In the genomic region with DNA sequence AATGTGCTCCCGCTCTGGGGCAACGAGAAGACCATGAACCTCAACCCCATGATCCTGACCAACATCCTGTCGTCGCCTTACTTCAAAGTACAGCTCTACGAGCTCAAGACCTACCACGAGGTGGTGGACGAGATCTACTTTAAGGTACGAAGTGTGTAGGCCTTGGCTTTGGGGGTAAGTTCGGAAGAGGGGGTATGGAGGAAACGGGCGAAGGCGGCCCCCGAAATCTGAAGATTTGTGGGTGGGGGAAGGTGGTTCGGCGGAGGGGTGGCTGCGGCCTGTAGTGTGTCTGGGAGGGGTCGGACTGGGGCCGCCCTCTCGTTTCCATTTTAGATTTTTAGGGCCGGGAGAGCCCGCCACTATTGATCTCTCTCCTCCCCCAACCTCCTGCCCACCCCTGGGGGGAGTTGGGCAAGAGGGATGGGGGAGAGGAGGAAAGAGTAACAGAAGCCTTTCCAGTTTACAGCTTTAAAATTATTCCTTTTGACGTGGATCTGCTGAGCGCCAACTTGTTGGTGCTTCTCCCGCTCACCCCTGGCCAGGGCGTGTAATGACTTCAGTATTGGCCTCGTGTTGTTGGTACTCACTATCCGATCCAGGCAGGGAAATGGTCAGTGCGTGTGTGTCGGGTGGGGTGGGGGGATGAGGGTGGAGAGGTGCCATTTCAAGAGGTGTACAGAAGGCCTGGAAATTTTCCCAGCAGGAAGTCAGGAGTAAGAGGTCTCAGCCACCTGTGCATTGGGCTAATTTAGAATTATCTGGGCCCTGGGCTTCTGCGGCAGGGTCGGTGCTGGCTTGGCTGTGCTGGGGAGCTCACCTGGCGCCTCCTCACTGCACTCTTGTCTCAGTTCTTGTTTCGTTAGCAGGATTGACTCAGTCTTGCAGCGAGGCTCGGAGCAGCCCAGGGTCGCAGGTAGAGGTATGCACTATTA, we compare ENCODE assay signal across 8 cellular contexts. TPM values are rescaled to one million over a fixed set of nuclear protein-coding genes. Genes with fewer than 3 reads are reported as not detected.
DNase-seq lines count a peak whose midpoint lies in the region; ATAC-seq lines count a peak whose summit lies in the region.

No MANE protein-coding gene starts in this region.

- POLR2A ChIA-PET in activated CD4-positive, alpha-beta T cell treated with anti-CD3 and anti-CD28 coated beads for 36 hours (lab: Charles Lee), result interaction anchor here (0.8 to 2.7 kb wide), 8 partner anchors 11 to 349 kb away, joined by 3 to 40 read pairs (median 4); partner anchors contain the start of genes HENMT1, STXBP3 and WDR47

- intact Hi-C loops in activated CD4-positive, alpha-beta T cell treated with anti-CD3 and anti-CD28 coated beads for 36 hours (cut with DNase I, micrococcal nuclease), result loop anchor here (1.0 to 10.0 kb wide), 21 partner anchors 11 to 1646 kb away; partner anchors contain the start of genes CLCC1 (in 2 of the 2), EEIG2 (in 2 of the 2), HENMT1 (in 2 of the 2) and STXBP3 (in 2 of the 2)

- no peaks in the 10 kb centered on the region for H3K9me3 Mint-ChIP-seq in activated CD4-positive, alpha-beta T cell treated with anti-CD3 and anti-CD28 coated beads for 36 hours (ENCODE audit: low read depth)

- peak overlapping the region; percentile 93 for H3K4me3 Mint-ChIP-seq in activated CD4-positive, alpha-beta T cell treated with anti-CD3 and anti-CD28 coated beads for 36 hours

- CTCF ChIA-PET in activated CD4-positive, alpha-beta T cell treated with anti-CD3 and anti-CD28 coated beads for 36 hours (lab: Charles Lee), result interaction anchor here (0.6 to 2.7 kb wide), 21 partner anchors 9 to 867 kb away, joined by 3 to 11 read pairs (median 4); partner anchors contain the start of genes EEIG2 and HENMT1

- H3K4me1 Mint-ChIP-seq in activated CD4-positive, alpha-beta T cell treated with anti-CD3 and anti-CD28 coated beads for 36 hours, result peaks cover 45% of the 10 kb centered on the region

- peak; percentile 80 for DNase-seq in activated CD4-positive, alpha-beta T cell treated with anti-CD3 and anti-CD28 coated beads for 36 hours
- no peak for DNase-seq in activated CD4-positive, alpha-beta T cell treated with anti-CD3 and anti-CD28 coated beads for 1 hour
- DNase-seq in NCI-H2107 treated with DMSO at 0.1 percent for 48 hours (lab: John Stamatoyannopoulos, UW; ENCODE audit: unreplicated experiment) (peak; percentile 56), cerebellar cortex (ENCODE audit: low spot score) (peak; percentile 93), left lobe of liver (ENCODE audit: low spot score) (peak; percentile 49)
- DNase-seq in activated CD4-positive, CD25-positive, alpha-beta regulatory T cell (lab: John Stamatoyannopoulos, UW), result peak; percentile 13 to 71 (median 48)
- DNase-seq in stimulated activated CD4-positive, alpha-beta T cell treated with anti-CD3 and anti-CD28 coated beads, Interleukin-4, amount 100 ng/mL, for 48 hours (ENCODE audit: low read depth in 2 of 2), result peak; percentile 49 to 55

- peak; percentile 62 for ATAC-seq in activated CD4-positive, alpha-beta T cell treated with anti-CD3 and anti-CD28 coated beads for 36 hours
- ATAC-seq in HG02973 (IDR thresholded peaks at IDR 0.05; ENCODE audit: unreplicated experiment), result peak; percentile 68
- peak; percentile 49 for ATAC-seq in left lobe of liver

- H3K27me3 Mint-ChIP-seq in activated CD4-positive, alpha-beta T cell treated with anti-CD3 and anti-CD28 coated beads for 36 hours, result no peaks in the 10 kb centered on the region

- H3K36me3 Mint-ChIP-seq in activated CD4-positive, alpha-beta T cell treated with anti-CD3 and anti-CD28 coated beads for 36 hours (ENCODE audit: low read depth), result peaks cover 48% of the 10 kb centered on the region

- H3K27ac Mint-ChIP-seq in activated CD4-positive, alpha-beta T cell treated with anti-CD3 and anti-CD28 coated beads for 36 hours, result peak overlapping the region; percentile 95

RNA-seq across cellular contexts. Expression of gene PRPF38B, which starts 0.9 kb away (rescaled TPM):
- total RNA-seq in activated CD4-positive, alpha-beta T cell treated with anti-CD3 and anti-CD28 coated beads for 36 hours, result 10 to 100 TPM; 57.9 to 61.1 TPM
- total RNA-seq in left lobe of liver, result 12.0 TPM

RNA-seq across cellular contexts. Expression of gene FNDC7, which starts 19.7 kb away (rescaled TPM):
- total RNA-seq in activated CD4-positive, alpha-beta T cell treated with anti-CD3 and anti-CD28 coated beads for 36 hours, result under 1 TPM in 1 of 2 experiments, not detected in 1; 0.12 TPM
- not detected for total RNA-seq in left lobe of liver

RNA-seq across cellular contexts. Expression of gene HENMT1, which starts 32.1 kb away (rescaled TPM):
- 10 to 100 TPM; 14.6 to 20.6 TPM for total RNA-seq in activated CD4-positive, alpha-beta T cell treated with anti-CD3 and anti-CD28 coated beads for 36 hours
- 0.58 TPM for total RNA-seq in left lobe of liver

RNA-seq across cellular contexts. Expression of gene STXBP3, which starts 53.5 kb away (rescaled TPM):
- total RNA-seq in activated CD4-positive, alpha-beta T cell treated with anti-CD3 and anti-CD28 coated beads for 36 hours, result 10 to 100 TPM; 38.9 to 39.3 TPM
- 16.2 TPM for total RNA-seq in left lobe of liver
